Comparison of ENCODE assay signal across 12 cellular contexts in the genomic region with DNA sequence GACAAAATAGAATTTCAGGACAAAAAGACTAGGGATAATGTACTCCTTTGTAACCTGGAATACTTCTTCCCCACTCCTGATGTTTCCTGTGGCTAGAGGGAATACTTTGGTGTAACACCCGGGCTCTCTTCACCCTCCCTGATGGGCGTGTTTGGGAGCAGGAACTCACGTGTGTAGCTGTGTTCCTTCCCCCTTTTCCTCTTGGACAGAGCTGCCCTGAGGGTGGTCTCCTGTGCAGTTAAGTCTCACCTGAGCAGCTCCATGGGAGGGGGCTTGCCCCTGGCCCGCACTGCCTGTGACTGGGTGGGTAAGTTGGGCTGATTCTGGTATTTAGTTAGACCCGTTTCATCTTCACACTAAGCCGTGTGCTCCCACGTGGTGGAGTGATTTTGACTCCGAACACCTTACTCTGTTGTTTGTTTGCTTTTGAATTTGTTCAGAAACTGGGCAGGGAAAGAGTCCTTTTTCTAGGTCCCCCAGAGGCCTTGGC.
DNase-seq lines count a peak whose midpoint lies in the region; ATAC-seq and TF ChIP-seq lines count a peak whose summit lies in the region.
"Had no signal": no experiment of that assay in that cellular context is flagged by ENCODE, and none has a peak within 500 bp of the region (broad histone marks: within the 10 kb centered on the region; RNA-seq: fewer than 3 reads in every experiment).

No MANE protein-coding gene starts in this region.

- no peaks in the 10 kb centered on the region for H3K27me3 Mint-ChIP-seq in endodermal cell (ENCODE audit: insufficient read depth)

- peak overlapping the region; percentile 40 for H2AFZ ChIP-seq in neuron (ENCODE audit: low read depth, low read length)

- ATAC-seq in HG03196 (IDR thresholded peaks at IDR 0.05; ENCODE audit: unreplicated experiment): no peak

- H3K4me1 Mint-ChIP-seq in endodermal cell: no peaks in the 10 kb centered on the region
- H3K4me1 Mint-ChIP-seq: CD8-positive, alpha-beta memory T cell had no signal

- DNase-seq in DMS 273 treated with DMSO at 0.1 percent for 48 hours (lab: John Stamatoyannopoulos, UW) (peak; percentile 68), NCI-H2227 treated with DMSO at 0.1 percent for 48 hours (lab: John Stamatoyannopoulos, UW) (peak; percentile 73), endodermal cell (peak; percentile 54), pons (ENCODE audit: low spot score) (no peak), GOT3 (lab: John Stamatoyannopoulos, UW) (no peak), GM20000 (ENCODE audit: low spot score) (no peak)
- DNase-seq: CD8-positive, alpha-beta memory T cell; NCI-H187 treated with DMSO at 0.1 percent for 48 hours; WERI-Rb-1 had no signal

- no peaks in the 10 kb centered on the region for H3K9me3 Mint-ChIP-seq in endodermal cell
- H3K9me3 Mint-ChIP-seq: CD8-positive, alpha-beta memory T cell had no signal

- 88 to 91% methylated on average over 6 to 8 of the region's 8 CpGs for WGBS in endodermal cell (ENCODE audit: insufficient coverage in 1 of 2, insufficient read length in 1 of 2), 2 experiments

- TF ChIP-seq CTCF in endodermal cell (conservative IDR thresholded peaks at IDR 0.05): no peak
- no peak for TF ChIP-seq CTCF in GM20000 (IDR thresholded peaks at IDR 0.05; ENCODE audit: extremely low read depth, missing control alignments)

- H3K9ac ChIP-seq in endodermal cell (ENCODE audit: extremely low read depth, low read length, poor library complexity, severe bottlenecking): no peak overlapping the region

- peaks cover 15% of the 10 kb centered on the region for H3K36me3 Mint-ChIP-seq in endodermal cell (ENCODE audit: low read depth)

- H3K9me3 ChIP-seq in endodermal cell (ENCODE audit: control insufficient read depth, low read length) (no peaks in the 10 kb centered on the region), neuron (ENCODE audit: low read length) (no peaks in the 10 kb centered on the region)

- H3K4me3 ChIP-seq in endodermal cell (ENCODE audit: low read length) (no peak overlapping the region), neuron (ENCODE audit: low read length) (peak overlapping the region; percentile 22)
- H3K4me3 ChIP-seq: ascending aorta had no signal

- no peak overlapping the region for H3K27ac Mint-ChIP-seq in endodermal cell

- H3K36me3 ChIP-seq in endodermal cell (ENCODE audit: control insufficient read depth, insufficient read depth, low read length) (no peaks in the 10 kb centered on the region), neuron (ENCODE audit: insufficient read depth, low read length) (no peaks in the 10 kb centered on the region)
- H3K36me3 ChIP-seq: ascending aorta had no signal

- H3K27me3 ChIP-seq in endodermal cell (ENCODE audit: control insufficient read depth, insufficient read depth, low read length, poor library complexity, severe bottlenecking) (no peaks in the 10 kb centered on the region), neuron (ENCODE audit: insufficient read depth, low read length) (no peaks in the 10 kb centered on the region)
- H3K27me3 ChIP-seq: ascending aorta had no signal

- no peak overlapping the region for H3K27ac ChIP-seq in endodermal cell (ENCODE audit: low read depth, low read length)
- H3K27ac ChIP-seq: ascending aorta, WERI-Rb-1 had no signal

- H3K4me1 ChIP-seq in endodermal cell (ENCODE audit: control insufficient read depth, insufficient read depth, low read length) (no peaks in the 10 kb centered on the region), neuron (ENCODE audit: insufficient read depth, low read length) (no peaks in the 10 kb centered on the region)
- H3K4me1 ChIP-seq: ascending aorta had no signal

- H3K4me3 Mint-ChIP-seq in endodermal cell: no peak overlapping the region
- H3K4me3 Mint-ChIP-seq: CD8-positive, alpha-beta memory T cell had no signal

Comparison
In these comparisons a context has a peak if more than half of its experiments do, and no peak if none do; other contexts are left out.
1. DNase-seq: peak in DMS 273 treated with DMSO at 0.1 percent for 48 hours (single experiment), NCI-H2227 treated with DMSO at 0.1 percent for 48 hours (single experiment) and endodermal cell (single experiment); none in pons (single experiment), GOT3 (single experiment) and GM20000 (single experiment).